Comparison of ENCODE assay signal across 10 cellular contexts in genomic region chr5:172322028-172322965, GRCh38. TPM values are rescaled to one million over a fixed set of nuclear protein-coding genes. Genes with fewer than 3 reads are reported as not detected.
DNase-seq lines count a peak whose midpoint lies in the region; ATAC-seq and TF ChIP-seq lines count a peak whose summit lies in the region.
"Had no signal": no experiment of that assay in that cellular context is flagged by ENCODE, and none has a peak within 500 bp of the region (broad histone marks: within the 10 kb centered on the region; RNA-seq: fewer than 3 reads in every experiment).

No MANE protein-coding gene starts in this region.

- CTCF ChIA-PET in T-cell (lab: Charles Lee), result interaction anchor here in 1 of 2 donors (0.6 kb wide), 1 partner anchor 705 kb away, joined by 3 read pairs; no protein-coding TSS in a partner anchor

- H3K4me3 ChIP-seq in GM12865 (ENCODE audit: low read depth, low read length), result 0 out of 2 replicates have a peak overlapping the region, but pooled peaks have one; percentile 1
- H3K4me3 ChIP-seq: coronary artery, lower lobe of right lung had no signal

- POLR2A ChIA-PET in T-cell (lab: Charles Lee), result no interaction called here

- no peaks in the 10 kb centered on the region for H3K4me1 Mint-ChIP-seq in T-cell

- TF ChIP-seq CTCF in GM12865 (IDR thresholded peaks at IDR 0.05; ENCODE audit: insufficient read depth, low read depth, low read length, missing control alignments), result no peak

- no peaks in the 10 kb centered on the region for H3K9me3 Mint-ChIP-seq in T-cell

- DNase-seq in GM12865 (ENCODE audit: low read depth) (peak; percentile 90), NCI-H2196 (lab: John Stamatoyannopoulos, UW; ENCODE audit: unreplicated experiment) (peak; percentile 52), mesenteric fat pad (ENCODE audit: low spot score) (peak; percentile 35), MV-4-11 (lab: John Stamatoyannopoulos, UW) (no peak), NCI-H1048 (lab: John Stamatoyannopoulos, UW) (no peak), NCI-H1694 treated with DMSO at 0.1 percent for 48 hours (lab: John Stamatoyannopoulos, UW) (no peak), T-cell (no peak)
- DNase-seq: lower lobe of right lung had no signal

- no peaks in the 10 kb centered on the region for H3K36me3 Mint-ChIP-seq in T-cell

- peak; percentile 67 for ATAC-seq in GM21619 (IDR thresholded peaks at IDR 0.05; ENCODE audit: unreplicated experiment)
- ATAC-seq in T-cell (replicated peaks in 1 of 4), result no peak

- peaks cover 0 to 1% of the 10 kb centered on the region in 2 donors for H3K27me3 Mint-ChIP-seq in T-cell

- no peak overlapping the region for H3K4me3 Mint-ChIP-seq in T-cell

- H3K27ac Mint-ChIP-seq in T-cell, result no peak overlapping the region

RNA-seq across cellular contexts. Expression of gene UBTD2, which starts 38.7 kb away (rescaled TPM):
- total RNA-seq in mesenteric fat pad (13.0 TPM), T-cell (1 to 10 TPM; 3.2 to 7.7 (median 5.4) TPM)

Comparison
In these comparisons a context has a peak if more than half of its experiments do, and no peak if none do; other contexts are left out.
1. DNase-seq: peak in GM12865 (single experiment), NCI-H2196 (single experiment) and mesenteric fat pad (single experiment); none in MV-4-11 (single experiment), NCI-H1048 (single experiment), NCI-H1694 treated with DMSO at 0.1 percent for 48 hours (single experiment) and T-cell (0 of 34).